In genomic region chr1:109895720-109896504, GRCh38 we compare ENCODE assay signal across 11 cellular contexts. TPM values are rescaled to one million over a fixed set of nuclear protein-coding genes. Genes with fewer than 3 reads are reported as not detected.
DNase-seq lines count a peak whose midpoint lies in the region; ATAC-seq and TF ChIP-seq lines count a peak whose summit lies in the region.
"Had no signal": no experiment of that assay in that cellular context is flagged by ENCODE, and none has a peak within 500 bp of the region (broad histone marks: within the 10 kb centered on the region; RNA-seq: fewer than 3 reads in every experiment).

No MANE protein-coding gene starts in this region.

- DNase-seq in DMS53 (lab: John Stamatoyannopoulos, UW), result peak; percentile 85
- peak; percentile 59 for DNase-seq in RKO (ENCODE audit: low spot score)
- DNase-seq in esophagus squamous epithelium (lab: John Stamatoyannopoulos, UW), result no peak
- DNase-seq in G401 (ENCODE audit: low spot score), result no peak
- no peak for DNase-seq in cortex of kidney (lab: John Stamatoyannopoulos, UW)
- DNase-seq: midbrain, SIG-M5 had no signal

- H3K4me1 ChIP-seq in esophagus squamous epithelium (peaks cover 16 to 58% (median 35%) of the 10 kb centered on the region in 3 donors), neutrophil (ENCODE audit: control insufficient read depth in 1 of 2, insufficient read depth in 1 of 2, low read depth in 1 of 2, low read length in 1 of 2) (peaks cover 68 to 72% of the 10 kb centered on the region in 2 experiments)
- H3K4me1 ChIP-seq: ascending aorta had no signal

- H3K36me3 ChIP-seq in esophagus squamous epithelium, result no peaks in the 10 kb centered on the region
- H3K36me3 ChIP-seq in neutrophil, result no peaks in the 10 kb centered on the region
- H3K36me3 ChIP-seq: ascending aorta had no signal

- ATAC-seq in HG02798 (IDR thresholded peaks at IDR 0.05; ENCODE audit: poor library complexity, unreplicated experiment) (no peak), HG02623 (IDR thresholded peaks at IDR 0.05; ENCODE audit: unreplicated experiment) (no peak)

- H3K9me3 ChIP-seq in esophagus squamous epithelium, result no peaks in the 10 kb centered on the region
- no peaks in the 10 kb centered on the region for H3K9me3 ChIP-seq in neutrophil
- H3K9me3 ChIP-seq: ascending aorta had no signal

- H3K4me3 ChIP-seq in esophagus squamous epithelium (no peak overlapping the region), neutrophil (ENCODE audit: low read depth in 1 of 2, low read length in 1 of 2) (peak overlapping the region; percentile 52 to 61)

- intact Hi-C loops in esophagus squamous epithelium (cut with DNase I), result no loop called here

- TF ChIP-seq POLR2A in esophagus squamous epithelium (IDR thresholded peaks at IDR 0.05), result no peak

- H3K27me3 ChIP-seq in esophagus squamous epithelium (no peaks in the 10 kb centered on the region), neutrophil (no peaks in the 10 kb centered on the region)
- H3K27me3 ChIP-seq: ascending aorta had no signal

- WGBS in esophagus squamous epithelium, 2 donors, result 51 to 60% methylated on average over 6 to 9 of the region's 16 CpGs

- TF ChIP-seq CTCF in esophagus squamous epithelium (IDR thresholded peaks at IDR 0.05), result no peak
- TF ChIP-seq CTCF in neutrophil (IDR thresholded peaks at IDR 0.05), result peak; percentile 29

- in situ Hi-C loops in G401 (cut with HindIII; ENCODE audit: low sequenced_read_pairs), result no loop called here

- H3K27ac ChIP-seq in esophagus squamous epithelium (peak overlapping the region in 3 of 4 donors; percentile 51 to 63 (median 52)), neutrophil (peak overlapping the region; percentile 86)
- H3K27ac ChIP-seq: ascending aorta had no signal

RNA-seq across cellular contexts. Expression of gene CSF1, which starts 14.7 kb away (rescaled TPM):
- total RNA-seq in esophagus squamous epithelium, result 10 to 100 TPM in 3 of 4 donors, 1 to 10 TPM in 1; 7.6 to 34.8 (median 15.9) TPM
- 12.7 and 13.4 TPM in 2 replicates for total RNA-seq in G401 (2014; rRNA removed; shearing (Covaris generic))

Comparison
In these comparisons a context has a peak if more than half of its experiments do, and no peak if none do; other contexts are left out.
1. DNase-seq: peak in DMS53 (single experiment) and RKO (single experiment); none in esophagus squamous epithelium (single experiment), G401 (single experiment) and cortex of kidney (single experiment).
2. H3K4me3 ChIP-seq: peak in neutrophil (2 of 2); none in esophagus squamous epithelium (0 of 4).